Comparison of ENCODE assay signal across 24 cellular contexts in the genomic region with DNA sequence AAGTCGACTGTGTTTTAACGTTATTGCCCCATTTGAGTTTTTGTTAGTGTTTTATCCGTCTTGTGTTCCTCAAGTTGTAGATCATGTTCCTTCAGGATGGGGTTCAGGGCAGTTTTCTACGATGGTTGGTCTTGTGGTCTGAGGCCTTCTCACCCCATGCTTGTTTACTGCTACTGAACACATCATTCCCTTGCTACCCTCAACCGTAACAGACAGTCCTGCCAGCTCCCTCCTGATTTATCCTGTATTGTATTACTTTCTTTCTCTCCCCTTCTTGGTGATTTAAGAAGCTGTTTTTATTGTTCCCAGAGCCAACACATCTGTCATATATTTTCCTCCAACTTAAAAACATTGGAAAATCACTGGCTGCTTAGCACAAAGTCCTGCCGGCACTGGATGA.
DNase-seq lines count a peak whose midpoint lies in the region; TF ChIP-seq lines count a peak whose summit lies in the region.
"Had no signal": no experiment of that assay in that cellular context is flagged by ENCODE, and none has a peak within 500 bp of the region (broad histone marks: within the 10 kb centered on the region; RNA-seq: fewer than 3 reads in every experiment).

No MANE protein-coding gene starts in this region.

- H3K9me3 Mint-ChIP-seq in Calu3 (ENCODE audit: low read depth, unreplicated experiment) (peaks cover 10% of the 10 kb centered on the region), progenitor cell of endocrine pancreas (ENCODE audit: low read depth) (no peaks in the 10 kb centered on the region)

- H3K27me3 ChIP-seq in mesenchymal stem cell (ENCODE audit: control insufficient read depth in 1 of 2, insufficient read depth in 1 of 2, low read length in 2 of 2) = no peaks in the 10 kb centered on the region
- no peaks in the 10 kb centered on the region for H3K27me3 ChIP-seq in transverse colon
- H3K27me3 ChIP-seq: BLaER1 treated with 17β-estradiol and CSF1 and Interleukin-3, amounts not matched to agents 10 nM and 100 nM had no signal

- no peak overlapping the region for H3K27ac ChIP-seq in mesenchymal stem cell (ENCODE audit: low read length, poor library complexity, severe bottlenecking)
- no peak overlapping the region for H3K27ac ChIP-seq in transverse colon
- H3K27ac ChIP-seq: BLaER1 treated with 17β-estradiol and CSF1 and Interleukin-3, amounts not matched to agents 10 nM and 100 nM; RWPE1 had no signal

- H3K4me1 Mint-ChIP-seq in Calu3 (ENCODE audit: low read depth, unreplicated experiment) (peaks cover 35% of the 10 kb centered on the region), progenitor cell of endocrine pancreas (ENCODE audit: low read depth) (peaks cover 7% of the 10 kb centered on the region)
- H3K4me1 Mint-ChIP-seq: CD4-positive, alpha-beta memory T cell had no signal

- H3K9me3 ChIP-seq in mesenchymal stem cell (ENCODE audit: control insufficient read depth, low read length) = peaks cover 4% of the 10 kb centered on the region
- no peaks in the 10 kb centered on the region for H3K9me3 ChIP-seq in transverse colon
- H3K9me3 ChIP-seq: BLaER1 treated with 17β-estradiol and CSF1 and Interleukin-3, amounts not matched to agents 10 nM and 100 nM; Caco-2 had no signal

- H3K14ac ChIP-seq in mesenchymal stem cell (ENCODE audit: low read length in 2 of 2) = no peak overlapping the region

- no peaks in the 10 kb centered on the region for H3K79me1 ChIP-seq in mesenchymal stem cell (replicated peaks; ENCODE audit: low read length, poor library complexity, severe bottlenecking)

- no peak overlapping the region for H4K91ac ChIP-seq in mesenchymal stem cell (ENCODE audit: low read length)

- H3K36me3 ChIP-seq in mesenchymal stem cell (ENCODE audit: control insufficient read depth in 1 of 2, insufficient read depth in 2 of 2, low read depth in 1 of 2, low read length in 2 of 2) (no peaks in the 10 kb centered on the region), transverse colon (no peaks in the 10 kb centered on the region)
- H3K36me3 ChIP-seq: BLaER1 treated with 17β-estradiol and CSF1 and Interleukin-3, amounts not matched to agents 10 nM and 100 nM had no signal

- no peaks in the 10 kb centered on the region for H3K27me3 Mint-ChIP-seq in Calu3 (ENCODE audit: unreplicated experiment)
- H3K27me3 Mint-ChIP-seq in progenitor cell of endocrine pancreas = no peaks in the 10 kb centered on the region
- H3K27me3 Mint-ChIP-seq: CD4-positive, alpha-beta memory T cell had no signal

- no peak overlapping the region for H2BK12ac ChIP-seq in mesenchymal stem cell (ENCODE audit: low read length in 2 of 2)

- H3K36me3 Mint-ChIP-seq in Calu3 (ENCODE audit: insufficient read depth, unreplicated experiment) = peaks cover 4% of the 10 kb centered on the region
- H3K36me3 Mint-ChIP-seq in progenitor cell of endocrine pancreas (ENCODE audit: insufficient read depth) = no peaks in the 10 kb centered on the region
- H3K36me3 Mint-ChIP-seq: CD4-positive, alpha-beta memory T cell had no signal

- CTCF ChIA-PET in Calu3 (lab: Charles Lee) = interaction anchor here (0.6 kb wide), 1 partner anchor 1950 kb away, joined by 4 read pairs; no protein-coding TSS in a partner anchor

- no peak overlapping the region for H3K23ac ChIP-seq in mesenchymal stem cell (ENCODE audit: low read length in 2 of 2)

- H2BK15ac ChIP-seq in mesenchymal stem cell (ENCODE audit: low read depth, poor library complexity, severe bottlenecking) = no peak overlapping the region

- H4K8ac ChIP-seq in mesenchymal stem cell (ENCODE audit: low read length) = no peak overlapping the region

- H3K4me3 ChIP-seq in fibroblast of mammary gland (ENCODE audit: control insufficient read depth, low read depth, low read length) (no peak overlapping the region), mesenchymal stem cell (ENCODE audit: insufficient read depth in 1 of 2, low read depth in 1 of 2, low read length in 2 of 2) (no peak overlapping the region), transverse colon (no peak overlapping the region)
- H3K4me3 ChIP-seq: BLaER1 treated with 17β-estradiol and CSF1 and Interleukin-3, amounts not matched to agents 10 nM and 100 nM had no signal

- no peak for TF ChIP-seq POLR2A in transverse colon (IDR thresholded peaks at IDR 0.05)

- H3K4me1 ChIP-seq in mesenchymal stem cell (ENCODE audit: control insufficient read depth, insufficient read depth, low read depth, low read length) = peaks cover 2% of the 10 kb centered on the region
- H3K4me1 ChIP-seq in transverse colon = no peaks in the 10 kb centered on the region
- H3K4me1 ChIP-seq: BLaER1 treated with 17β-estradiol and CSF1 and Interleukin-3, amounts not matched to agents 10 nM and 100 nM had no signal

- 95% methylated on average over 6 of the region's 6 CpGs for WGBS in mesenchymal stem cell
- WGBS in transverse colon (ENCODE audit: low coverage in 1 of 2), 2 donors = 81 to 91% methylated on average over 4 to 6 of the region's 6 CpGs

- no peak for TF ChIP-seq EP300 in transverse colon (IDR thresholded peaks at IDR 0.05; ENCODE audit: low read depth)

- H2AK5ac ChIP-seq in mesenchymal stem cell (ENCODE audit: low read length, severe bottlenecking) = no peak overlapping the region

- no peak overlapping the region for H3K4ac ChIP-seq in mesenchymal stem cell (ENCODE audit: low read depth in 1 of 2, low read length in 2 of 2)

- BruUV-seq in Calu3 (replicated peaks; lab: Mats Ljungman, UMichigan) = no TSS peak

- peak overlapping the region; percentile 17 for H3K27ac Mint-ChIP-seq in Calu3 (ENCODE audit: unreplicated experiment)
- no peak overlapping the region for H3K27ac Mint-ChIP-seq in progenitor cell of endocrine pancreas

- no peak overlapping the region for H3K18ac ChIP-seq in mesenchymal stem cell (ENCODE audit: low read depth in 1 of 2, low read length in 2 of 2)

- H2BK120ac ChIP-seq in mesenchymal stem cell (ENCODE audit: low read depth, low read length) = no peak overlapping the region

- peak overlapping the region; percentile 17 for H3K9ac ChIP-seq in mesenchymal stem cell (ENCODE audit: low read length)
- H3K9ac ChIP-seq: BLaER1 treated with 17β-estradiol and CSF1 and Interleukin-3, amounts not matched to agents 10 nM and 100 nM had no signal

- H2BK5ac ChIP-seq in mesenchymal stem cell (ENCODE audit: low read depth, low read length, poor library complexity, severe bottlenecking) = no peak overlapping the region

- H2AFZ ChIP-seq in mesenchymal stem cell (ENCODE audit: low read depth, low read length) = peak overlapping the region; percentile 23

- H3K4me3 Mint-ChIP-seq in Calu3 (ENCODE audit: low read depth, unreplicated experiment) (no peak overlapping the region), progenitor cell of endocrine pancreas (ENCODE audit: low read depth) (no peak overlapping the region)
- H3K4me3 Mint-ChIP-seq: CD4-positive, alpha-beta memory T cell had no signal

- in situ Hi-C loops in transverse colon (cut with MboI; ENCODE audit: low pct_ligation_motif_present in 1 of 4, low pct_unique_long_range_greater_than_20kb in 1 of 4, low sequenced_read_pairs in 3 of 4) = no loop called here
- in situ Hi-C loops in GM13977 (cut with MboI; ENCODE audit: low pct_unique_long_range_greater_than_20kb, low sequenced_read_pairs, unreplicated experiment) = no loop called here

- DNase-seq in Calu3 (no peak), fibroblast of mammary gland (ENCODE audit: low read depth) (peak; percentile 43), mesenchymal stem cell (no peak), renal cortical epithelial cell (ENCODE audit: low read depth) (peak; percentile 77), UCSD-AML1 (lab: John Stamatoyannopoulos, UW; ENCODE audit: unreplicated experiment) (no peak), progenitor cell of endocrine pancreas (ENCODE audit: low spot score, unreplicated experiment) (no peak), transverse colon (no peak), GM13977 (ENCODE audit: low spot score) (no peak)
- DNase-seq: 8988T; Caco-2; CD4-positive, alpha-beta memory T cell; DMS153; GOT3; HCEC 1CT; KG1; NCI-H1092; NCI-H1436; NCI-H187 treated with DMSO at 0.1 percent for 48 hours; NCI-H2107; NCI-H226; NCI-H510A treated with DMSO at 0.1 percent for 48 hours; NCI-H748 treated with DMSO at 0.1 percent for 48 hours had no signal

- intact Hi-C loops in Calu3 (cut with micrococcal nuclease; ENCODE audit: unreplicated experiment) (no loop called here), transverse colon (cut with DNase I; ENCODE audit: low total_unique reads) (no loop called here)

- no peak overlapping the region for H3K4me2 ChIP-seq in mesenchymal stem cell (ENCODE audit: low read length, poor library complexity, severe bottlenecking)
- H3K4me2 ChIP-seq: BLaER1 treated with 17β-estradiol and CSF1 and Interleukin-3, amounts not matched to agents 10 nM and 100 nM had no signal

- TF ChIP-seq CTCF in Calu3 (IDR thresholded peaks at IDR 0.05; ENCODE audit: unreplicated experiment) = no peak
- TF ChIP-seq CTCF in fibroblast of mammary gland (conservative IDR thresholded peaks at IDR 0.05; ENCODE audit: control insufficient read depth, insufficient read depth, low read depth, low read length) = no peak
- TF ChIP-seq CTCF in progenitor cell of endocrine pancreas (IDR thresholded peaks at IDR 0.05; ENCODE audit: unreplicated experiment) = no peak
- no peak for TF ChIP-seq CTCF in transverse colon (IDR thresholded peaks at IDR 0.05)
- no peak for TF ChIP-seq CTCF in GM13977 (IDR thresholded peaks at IDR 0.05; ENCODE audit: extremely low read depth, insufficient read depth, missing control alignments)

Comparison
In these comparisons a context has a peak if more than half of its experiments do, and no peak if none do; other contexts are left out.
1. DNase-seq: peak in fibroblast of mammary gland (single experiment) and renal cortical epithelial cell (single experiment); none in Calu3 (single experiment), mesenchymal stem cell (single experiment), UCSD-AML1 (single experiment), progenitor cell of endocrine pancreas (single experiment), transverse colon (single experiment) and GM13977 (single experiment).